ENCODE assay signal across 8 cellular contexts in genomic region chr6:28686446-28687027, GRCh38.
DNase-seq lines count a peak whose midpoint lies in the region; ATAC-seq and TF ChIP-seq lines count a peak whose summit lies in the region.
"Not testable (repeated sequence)": the region's sequence is repeated elsewhere in the genome, so short reads cannot be mapped to it uniquely, and the experiment has no call there.

No MANE protein-coding gene starts in this region.

- not testable (repeated sequence) for H3K4me1 ChIP-seq in gastroesophageal sphincter
- peaks cover 0 to 14% (median 3%) of the 10 kb centered on the region in 4 donors for H3K4me1 ChIP-seq in stomach

- H3K27ac ChIP-seq in gastroesophageal sphincter, stomach: not testable (repeated sequence)

- not testable (repeated sequence) for H3K27ac Mint-ChIP-seq in nephron progenitor cell

- intact Hi-C loops in stomach (cut with DNase I; ENCODE audit: low total_unique reads) = loop anchor here (5.0 kb wide), 2 partner anchors 326 to 901 kb away; partner anchors contain the start of gene OR2H2

- peaks cover 34% of the 10 kb centered on the region for H3K27me3 Mint-ChIP-seq in nephron progenitor cell (ENCODE audit: low read depth, poor library complexity)

- H3K9me3 ChIP-seq in gastroesophageal sphincter, stomach: not testable (repeated sequence)

- H3K27me3 ChIP-seq in gastroesophageal sphincter = peaks cover 66% of the 10 kb centered on the region
- H3K27me3 ChIP-seq in stomach = peaks cover 0 to 95% (median 24%) of the 10 kb centered on the region in 3 donors

- TF ChIP-seq CTCF in gastroesophageal sphincter (IDR thresholded peaks at IDR 0.05) (peak; percentile 54 to 85 (median 80)), nephron progenitor cell (IDR thresholded peaks at IDR 0.05) (peak; percentile 71), stomach (IDR thresholded peaks at IDR 0.05) (peak in 5 of 7 experiments; percentile 54 to 81 (median 72))

- not testable (repeated sequence) for H3K36me3 Mint-ChIP-seq in nephron progenitor cell (ENCODE audit: low read depth)

- TF ChIP-seq EP300 in gastroesophageal sphincter (IDR thresholded peaks at IDR 0.05); stomach (IDR thresholded peaks at IDR 0.05): not testable (repeated sequence)

- not testable (repeated sequence) for H3K36me3 ChIP-seq in gastroesophageal sphincter, stomach

- not testable (repeated sequence) for H3K9me3 Mint-ChIP-seq in nephron progenitor cell

- H3K4me1 Mint-ChIP-seq in nephron progenitor cell = peaks cover 64% of the 10 kb centered on the region

- DNase-seq in D341Med (ENCODE audit: low spot score) (peak; percentile 51), HT-29 (ENCODE audit: low spot score) (peak; percentile 90), NCI-H446 (lab: John Stamatoyannopoulos, UW) (peak; percentile 42 to 76), T-helper 1 cell (peak in 4 of 5 donors; percentile 10 to 52 (median 38)), amniotic epithelial cell (ENCODE audit: low read depth) (peak; percentile 56), nephron progenitor cell (peak; percentile 66), stomach (peak; percentile 30)

- 3 to 4% methylated on average over 7 to 11 of the region's 11 CpGs for WGBS in gastroesophageal sphincter (ENCODE audit: low coverage in 1 of 2), 2 donors
- WGBS in stomach, 5 donors = 3 to 5% (median 3%) methylated on average over 11 of the region's 11 CpGs

- not testable (repeated sequence) for TF ChIP-seq POLR2A in gastroesophageal sphincter (IDR thresholded peaks at IDR 0.05); stomach (IDR thresholded peaks at IDR 0.05)

- H3K4me3 ChIP-seq in gastroesophageal sphincter, stomach: not testable (repeated sequence)

- ATAC-seq in gastroesophageal sphincter = not testable (repeated sequence)

- not testable (repeated sequence) for H3K4me3 Mint-ChIP-seq in nephron progenitor cell

Comparison
In these comparisons a context has a peak if more than half of its experiments do, and no peak if none do; other contexts are left out.
1. DNase-seq: peak in every context shown above with its lines; median percentile 90 in HT-29; 66 in nephron progenitor cell; 59 in NCI-H446; 56 in amniotic epithelial cell; 51 in D341Med; 38 in T-helper 1 cell; 30 in stomach.